17 cellular contexts compared by ENCODE assay signal in the genomic region with DNA sequence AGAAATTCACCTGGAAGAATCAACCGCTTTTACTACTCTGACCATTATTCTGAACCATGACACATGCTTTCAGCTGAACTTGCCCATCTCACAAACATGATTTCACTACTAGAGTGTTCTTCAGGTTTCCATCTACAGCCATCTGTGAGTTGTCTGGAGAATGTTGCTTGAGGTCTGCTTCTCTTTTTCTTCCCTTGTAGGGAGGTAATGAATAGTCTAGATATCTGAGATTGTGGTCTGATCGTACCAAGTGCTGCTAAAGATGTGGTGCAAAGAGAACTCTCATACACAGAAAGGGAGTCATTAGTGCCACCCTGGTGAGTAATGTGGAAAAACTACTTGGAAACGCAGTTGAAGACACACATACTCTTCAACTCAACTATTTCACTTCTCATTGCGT. TPM values are rescaled to one million over a fixed set of nuclear protein-coding genes. Genes with fewer than 3 reads are reported as not detected.
DNase-seq lines count a peak whose midpoint lies in the region; ATAC-seq, FAIRE-seq and TF ChIP-seq lines count a peak whose summit lies in the region.
"Had no signal": no experiment of that assay in that cellular context is flagged by ENCODE, and none has a peak within 500 bp of the region (broad histone marks: within the 10 kb centered on the region; RNA-seq: fewer than 3 reads in every experiment).

No MANE protein-coding gene starts in this region.

- H3K27ac ChIP-seq in PC-9 (no peak overlapping the region), HepG2 (ENCODE audit: extremely low read length, insufficient read depth, low read length) (peak overlapping the region; percentile 33), neural progenitor cell (no peak overlapping the region)
- H3K27ac ChIP-seq: GM23248 had no signal

- no peak overlapping the region for H3K27ac Mint-ChIP-seq in neural progenitor cell
- H3K27ac Mint-ChIP-seq: CD4-positive, CD25-positive, alpha-beta regulatory T cell; CD8-positive, alpha-beta memory T cell had no signal

- no peaks in the 10 kb centered on the region for H3K4me1 Mint-ChIP-seq in neural progenitor cell
- H3K4me1 Mint-ChIP-seq: CD4-positive, CD25-positive, alpha-beta regulatory T cell; CD8-positive, alpha-beta memory T cell had no signal

- H3K27me3 ChIP-seq in PC-9 (ENCODE audit: insufficient read depth, low read depth) (no peaks in the 10 kb centered on the region), HepG2 (ENCODE audit: control insufficient read depth in 1 of 2, insufficient read depth in 2 of 2, low read length in 2 of 2) (no peaks in the 10 kb centered on the region), neural progenitor cell (no peaks in the 10 kb centered on the region)
- H3K27me3 ChIP-seq: BE2C had no signal

- CTCF ChIA-PET in PC-9 (lab: Charles Lee) (no interaction called here), HepG2 (lab: Yijun Ruan, JAX; ENCODE audit: low intra/inter-chr PET ratio, low total read pairs) (no interaction called here)

- 58% methylated on average over 4 of the region's 4 CpGs for whole genome bisulfite sequencing in HepG2 (ENCODE audit: low lambda C conversion rate)

- FAIRE-seq in HepG2 (lab: Jason Lieb, UNC): peak; percentile 4
- FAIRE-seq: A204.1, D721Med, G401.6 had no signal

- DNase-seq in GM12865 (ENCODE audit: low read depth) (peak; percentile 54), PC-9 (peak in 1 of 2 experiments; percentile 16), HepG2 (ENCODE audit: low spot score) (no peak), NCI-H1694 (lab: John Stamatoyannopoulos, UW) (no peak), posterior cingulate gyrus (no peak), neural progenitor cell (ENCODE audit: low spot score) (no peak)
- DNase-seq: ACHN; BE2C; C1 segment of cervical spinal cord; CD4-positive, CD25-positive, alpha-beta regulatory T cell; CD8-positive, alpha-beta memory T cell; COR-L47; GM23248 had no signal

- H3K4me2 ChIP-seq in PC-9: peak overlapping the region; percentile 41; the same call in 1 of the 2 replicates
- H3K4me2 ChIP-seq in HepG2 (ENCODE audit: low read depth, low read length): peak overlapping the region; percentile 69
- no peak overlapping the region for H3K4me2 ChIP-seq in neural progenitor cell

- peaks cover 6% of the 10 kb centered on the region for H3K27me3 Mint-ChIP-seq in neural progenitor cell (ENCODE audit: insufficient read depth, low read depth)

- H3K79me2 ChIP-seq in PC-9 (ENCODE audit: low read depth): peaks cover 2% of the 10 kb centered on the region; the same call in 1 of the 2 replicates
- peaks cover 1% of the 10 kb centered on the region for H3K79me2 ChIP-seq in HepG2 (ENCODE audit: insufficient read depth, low read length)
- H3K79me2 ChIP-seq in neural progenitor cell (ENCODE audit: low read depth): no peaks in the 10 kb centered on the region

- no TSS peak for BruUV-seq in PC-9 (replicated peaks; lab: Mats Ljungman, UMichigan)
- no TSS peak for BruUV-seq in HepG2 (replicated peaks; lab: Mats Ljungman, UMichigan)

- intact Hi-C loops in PC-9 (cut with micrococcal nuclease; ENCODE audit: unreplicated experiment): no loop called here
- intact Hi-C loops in HepG2 (cut with micrococcal nuclease; ENCODE audit: unreplicated experiment): no loop called here
- intact Hi-C loops in posterior cingulate gyrus (cut with DNase I): no loop called here

- no peak for TF ChIP-seq EP300 in HepG2 (IDR thresholded peaks at IDR 0.05; ENCODE audit: low read depth in 2 of 2, low read length in 2 of 2)
- no peak for TF ChIP-seq EP300 in HepG2 (CRISPR knock-in tag; IDR thresholded peaks at IDR 0.05; ENCODE audit: borderline replicate concordance)

- H3K4me3 ChIP-seq in GM12865 (ENCODE audit: low read depth, low read length): no peak overlapping the region
- H3K4me3 ChIP-seq in PC-9: no peak overlapping the region
- peak overlapping the region in 1 of 3 experiments; percentile 45; a peak in 1 of 6 replicates for H3K4me3 ChIP-seq in HepG2 (replicated peaks in 1 of 3; ENCODE audit: insufficient read depth in 1 of 3, low read depth in 2 of 3, low read length in 3 of 3)
- H3K4me3 ChIP-seq in neural progenitor cell: no peak overlapping the region
- H3K4me3 ChIP-seq: GM23248, HAP-1 had no signal

- ATAC-seq in HepG2: peak; percentile 5; the same call in 2 of the 3 replicates

- peaks cover 18% of the 10 kb centered on the region; the same call in 1 of the 2 replicates for H3F3A ChIP-seq in PC-9 (ENCODE audit: insufficient read depth, low read depth)
- H3F3A ChIP-seq in neural progenitor cell (ENCODE audit: low read depth): no peaks in the 10 kb centered on the region

- H3K36me3 Mint-ChIP-seq in neural progenitor cell: no peaks in the 10 kb centered on the region
- H3K36me3 Mint-ChIP-seq: CD4-positive, CD25-positive, alpha-beta regulatory T cell; CD8-positive, alpha-beta memory T cell had no signal

- TF ChIP-seq POLR2A in HepG2 (IDR thresholded peaks at IDR 0.05; ENCODE audit: insufficient read depth in 1 of 2, low read depth in 2 of 2, low read length in 2 of 2): no peak

- H3K4me1 ChIP-seq in PC-9 (replicated peaks; ENCODE audit: insufficient read depth): peaks cover 25% of the 10 kb centered on the region
- peaks cover 48% of the 10 kb centered on the region for H3K4me1 ChIP-seq in HepG2 (ENCODE audit: insufficient read depth, low read length)
- H3K4me1 ChIP-seq in neural progenitor cell: no peaks in the 10 kb centered on the region
- H3K4me1 ChIP-seq: BE2C, HAP-1 had no signal

- no peaks in the 10 kb centered on the region for H3K9me2 ChIP-seq in PC-9 (ENCODE audit: insufficient read depth)

- no peak overlapping the region for H3K4me3 Mint-ChIP-seq in neural progenitor cell
- H3K4me3 Mint-ChIP-seq: CD4-positive, CD25-positive, alpha-beta regulatory T cell; CD8-positive, alpha-beta memory T cell had no signal

- POLR2A ChIA-PET in PC-9 (lab: Charles Lee; ENCODE audit: unreplicated experiment) (no interaction called here), HepG2 (lab: Yijun Ruan, JAX) (interaction anchor here (1.0 to 5.6 kb wide), 4 partner anchors 10 to 1091 kb away, joined by 3 to 55 read pairs (median 22); a partner anchor contains a TSS)

- H4K20me1 ChIP-seq in PC-9 (ENCODE audit: insufficient read depth) (no peaks in the 10 kb centered on the region), HepG2 (ENCODE audit: insufficient read depth, low read length) (no peaks in the 10 kb centered on the region), neural progenitor cell (ENCODE audit: low read depth) (no peaks in the 10 kb centered on the region)

- no peak for TF ChIP-seq RAD21 in HepG2 (CRISPR knock-in tag; IDR thresholded peaks at IDR 0.05)

- H3K36me3 ChIP-seq in PC-9 (ENCODE audit: low read depth): no peaks in the 10 kb centered on the region
- no peaks in the 10 kb centered on the region for H3K36me3 ChIP-seq in HepG2 (replicated peaks in 1 of 2; ENCODE audit: control insufficient read depth in 1 of 2, insufficient read depth in 2 of 2, low read length in 2 of 2)
- H3K36me3 ChIP-seq in neural progenitor cell: no peaks in the 10 kb centered on the region
- H3K36me3 ChIP-seq: BE2C, HAP-1 had no signal

- no peaks in the 10 kb centered on the region for H3K9me3 Mint-ChIP-seq in neural progenitor cell

- TF ChIP-seq CTCF in GM12865 (IDR thresholded peaks at IDR 0.05; ENCODE audit: insufficient read depth, low read depth, low read length, missing control alignments) (no peak), PC-9 (conservative IDR thresholded peaks at IDR 0.05) (no peak), HepG2 (CRISPR knock-in tag; IDR thresholded peaks at IDR 0.05) (no peak), neural progenitor cell (IDR thresholded peaks at IDR 0.05) (no peak)

- H3K9me3 ChIP-seq in PC-9 (ENCODE audit: insufficient read depth, low read depth) (no peaks in the 10 kb centered on the region; the same call in 1 of the 2 replicates), HepG2 (ENCODE audit: low read length) (no peaks in the 10 kb centered on the region), neural progenitor cell (ENCODE audit: low read depth) (no peaks in the 10 kb centered on the region)
- H3K9me3 ChIP-seq: BE2C, HAP-1 had no signal

- H2AFZ ChIP-seq in PC-9: no peak overlapping the region
- no peak overlapping the region for H2AFZ ChIP-seq in HepG2 (ENCODE audit: low read length)
- no peak overlapping the region for H2AFZ ChIP-seq in neural progenitor cell (replicated peaks)
- H2AFZ ChIP-seq: GM23248 had no signal

- H3K9ac ChIP-seq in HepG2 (ENCODE audit: insufficient read depth, low read depth, low read length) (no peak overlapping the region), neural progenitor cell (no peak overlapping the region)
- H3K9ac ChIP-seq: GM23248 had no signal

- in situ Hi-C loops in HepG2 (cut with HindIII; ENCODE audit: extremely low pct_ligation_motif_present, low pct_unique_long_range_greater_than_20kb): no loop called here

RNA-seq across cellular contexts. Expression of a gene that starts 10.2 kb away (rescaled TPM):
- total RNA-seq in PC-9 (2021) (12.8 and 14.3 TPM in 2 replicates), HepG2 (2016; rRNA removed; fragmentation: Illumina TruSeq; extraction: Trizol) (22.5 and 24.7 TPM in 2 replicates), neural progenitor cell (ENCODE audit: low replicate concordance) (5.7 and 7.2 TPM in 2 replicates)
- total RNA-seq in HepG2 (2016; cell fraction: cytosol; rRNA removed; fragmentation: Illumina TruSeq; extraction: Trizol; ENCODE audit: low read depth): 2.8 and 3.4 TPM in 2 replicates
- 23.3 TPM in 2 replicates for total RNA-seq in HepG2 (2016; cell fraction: insoluble cytoplasmic fraction; rRNA removed; fragmentation: Illumina TruSeq; extraction: Trizol)
- 18.1 and 21.3 TPM in 2 replicates for total RNA-seq in HepG2 (2016; cell fraction: membrane; rRNA removed; fragmentation: Illumina TruSeq; extraction: Trizol)
- 15.8 TPM in 2 replicates for total RNA-seq in HepG2 (2016; cell fraction: nucleus; rRNA removed; fragmentation: Illumina TruSeq; extraction: Trizol)
- polyA plus RNA-seq in HepG2 (2011; rRNA removed): 21.2 and 21.4 TPM in 2 replicates
- 16.7 and 19.2 TPM in 2 replicates for polyA plus RNA-seq in HepG2 (2011; cell fraction: cytosol; rRNA removed)
- polyA plus RNA-seq in HepG2 (2011; cell fraction: nucleus; rRNA removed): 9.7 and 10.8 TPM in 2 replicates
- 35.4 and 36.3 TPM in 2 replicates for polyA plus RNA-seq in HepG2 (2012)
- polyA plus RNA-seq in HepG2 (2016; cell fraction: cytosol; fragmentation: Illumina TruSeq; extraction: Trizol; ENCODE audit: low read depth): 2.6 and 2.8 TPM in 2 replicates
- 30.8 and 30.9 TPM in 2 replicates for polyA plus RNA-seq in HepG2 (2016; cell fraction: insoluble cytoplasmic fraction; fragmentation: Illumina TruSeq; extraction: Trizol; ENCODE audit: low read depth)
- 12.6 and 14.5 TPM in 2 replicates for polyA plus RNA-seq in HepG2 (2016; cell fraction: membrane; fragmentation: Illumina TruSeq; extraction: Trizol; ENCODE audit: low read depth)
- 25.4 and 26.3 TPM in 2 replicates for polyA plus RNA-seq in HepG2 (2016; cell fraction: nucleus; fragmentation: Illumina TruSeq; extraction: Trizol; ENCODE audit: insufficient read depth, low read depth)
- polyA minus RNA-seq in HepG2 (2011; rRNA and poly(A)+ RNA removed; ENCODE audit: low replicate concordance): 8.3 and 28.5 TPM in 2 replicates
- polyA minus RNA-seq in HepG2 (2011; cell fraction: cytosol; rRNA and poly(A)+ RNA removed): 31.9 and 34.1 TPM in 2 replicates
- polyA minus RNA-seq in HepG2 (2011; cell fraction: nucleus; rRNA and poly(A)+ RNA removed): 15.5 and 17.7 TPM in 2 replicates

RNA-seq across cellular contexts. Expression of a gene that starts 10.6 kb away (rescaled TPM):
- total RNA-seq in PC-9 (2021) (112 and 119 TPM in 2 replicates), HepG2 (2016; rRNA removed; fragmentation: Illumina TruSeq; extraction: Trizol) (67.5 and 99.8 TPM in 2 replicates), neural progenitor cell (ENCODE audit: low replicate concordance) (96.9 and 160 TPM in 2 replicates)
- 127 and 147 TPM in 2 replicates for total RNA-seq in HepG2 (2016; cell fraction: cytosol; rRNA removed; fragmentation: Illumina TruSeq; extraction: Trizol; ENCODE audit: low read depth)
- total RNA-seq in HepG2 (2016; cell fraction: insoluble cytoplasmic fraction; rRNA removed; fragmentation: Illumina TruSeq; extraction: Trizol): 68.9 and 96.4 TPM in 2 replicates
- 82.3 and 91.0 TPM in 2 replicates for total RNA-seq in HepG2 (2016; cell fraction: membrane; rRNA removed; fragmentation: Illumina TruSeq; extraction: Trizol)
- total RNA-seq in HepG2 (2016; cell fraction: nucleus; rRNA removed; fragmentation: Illumina TruSeq; extraction: Trizol): 59.8 and 61.0 TPM in 2 replicates
- polyA plus RNA-seq in HepG2 (2011; rRNA removed): 40.3 and 45.8 TPM in 2 replicates
- polyA plus RNA-seq in HepG2 (2011; cell fraction: cytosol; rRNA removed): 21.7 and 32.6 TPM in 2 replicates
- polyA plus RNA-seq in HepG2 (2011; cell fraction: nucleus; rRNA removed): 33.2 and 41.7 TPM in 2 replicates
- polyA plus RNA-seq in HepG2 (2012): 73.2 and 109 TPM in 2 replicates
- 13.9 and 14.1 TPM in 2 replicates for polyA plus RNA-seq in HepG2 (2016; cell fraction: cytosol; fragmentation: Illumina TruSeq; extraction: Trizol; ENCODE audit: low read depth)
- polyA plus RNA-seq in HepG2 (2016; cell fraction: insoluble cytoplasmic fraction; fragmentation: Illumina TruSeq; extraction: Trizol; ENCODE audit: low read depth): 101 and 102 TPM in 2 replicates
- 27.0 and 27.3 TPM in 2 replicates for polyA plus RNA-seq in HepG2 (2016; cell fraction: membrane; fragmentation: Illumina TruSeq; extraction: Trizol; ENCODE audit: low read depth)
- polyA plus RNA-seq in HepG2 (2016; cell fraction: nucleus; fragmentation: Illumina TruSeq; extraction: Trizol; ENCODE audit: insufficient read depth, low read depth): 55.0 TPM in 2 replicates
- polyA minus RNA-seq in HepG2 (2011; rRNA and poly(A)+ RNA removed; ENCODE audit: low replicate concordance): 19.0 and 33.7 TPM in 2 replicates
- 67.6 and 75.0 TPM in 2 replicates for polyA minus RNA-seq in HepG2 (2011; cell fraction: cytosol; rRNA and poly(A)+ RNA removed)
- polyA minus RNA-seq in HepG2 (2011; cell fraction: nucleus; rRNA and poly(A)+ RNA removed): 90.5 and 106 TPM in 2 replicates
